ENCODE assay signal across 13 cellular contexts in the genomic region with DNA sequence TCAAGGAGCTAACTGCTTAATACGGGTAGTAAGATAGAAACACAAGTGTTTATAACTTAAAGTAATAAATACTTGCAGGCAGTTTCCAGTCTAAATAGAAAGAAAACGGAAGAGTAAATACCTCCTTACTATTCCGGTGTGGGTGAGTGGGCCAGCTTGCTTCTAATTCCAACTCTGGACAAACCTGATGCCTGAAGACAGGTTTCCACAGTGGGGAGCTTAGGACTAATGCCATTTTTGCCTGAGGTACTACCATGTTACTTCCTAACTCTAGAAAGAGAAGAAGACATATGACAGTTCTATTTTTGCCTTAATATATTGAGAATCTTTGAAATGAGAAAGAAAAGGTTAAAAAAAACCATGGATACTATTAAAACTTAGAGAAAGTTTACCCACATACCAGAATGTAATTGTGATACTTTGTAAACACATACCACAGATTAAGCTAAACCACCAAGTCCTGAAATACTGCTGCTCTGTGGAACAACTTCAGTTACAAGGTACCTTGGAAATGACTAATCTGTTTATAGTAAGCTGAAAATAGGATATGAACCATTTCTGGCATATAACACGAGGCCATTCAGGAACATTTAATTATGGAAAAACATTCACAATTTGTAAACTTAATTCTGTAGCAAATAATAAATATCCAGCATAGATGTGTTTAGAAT.
DNase-seq lines count a peak whose midpoint lies in the region; ATAC-seq and TF ChIP-seq lines count a peak whose summit lies in the region.
"Had no signal": no experiment of that assay in that cellular context is flagged by ENCODE, and none has a peak within 500 bp of the region (broad histone marks: within the 10 kb centered on the region; RNA-seq: fewer than 3 reads in every experiment).

No MANE protein-coding gene starts in this region.

- H3K4me1 ChIP-seq in ascending aorta, result peaks cover 0 to 11% of the 10 kb centered on the region in 2 donors

- ATAC-seq in stimulated activated effector memory CD8-positive, alpha-beta T cell treated with anti-CD3 and anti-CD28 coated beads, Interleukin-12 subunit alpha, Interleukin-12 subunit beta, amount 100 ng/mL, for 72 hours, result peak; percentile 51
- ATAC-seq: K562; natural killer cell treated with Interleukin-12 subunit alpha and Interleukin-12 subunit beta and Interleukin-15 and Interleukin-18, amount 100 ng/mL, for 72 hours had no signal

- no peak for TF ChIP-seq CTCF in ascending aorta (IDR thresholded peaks at IDR 0.05)
- no peak for TF ChIP-seq CTCF in foreskin fibroblast (IDR thresholded peaks at IDR 0.05; ENCODE audit: low read depth, low read length)

- H3K4me3 Mint-ChIP-seq in stimulated activated effector memory CD8-positive, alpha-beta T cell treated with anti-CD3 and anti-CD28 coated beads, Interleukin-12 subunit alpha, Interleukin-12 subunit beta, amount 100 ng/mL, for 72 hours, result no peak overlapping the region
- H3K4me3 Mint-ChIP-seq: brain; natural killer cell treated with Interleukin-12 subunit alpha and Interleukin-12 subunit beta and Interleukin-15 and Interleukin-18, amount 100 ng/mL, for 72 hours had no signal

- intact Hi-C loops in ascending aorta (cut with DNase I), result loop anchor here (5.0 kb wide), 1 partner anchor 225 kb away; a partner anchor contains a TSS

- H3K36me3 ChIP-seq in ascending aorta, result peaks cover 62 to 64% of the 10 kb centered on the region in 2 donors

- no peaks in the 10 kb centered on the region for H3K9me3 ChIP-seq in ascending aorta

- DNase-seq in G401 (ENCODE audit: low spot score) (peak; percentile 41), ascending aorta (ENCODE audit: low spot score in 2 of 2) (no peak), foreskin fibroblast (peak; percentile 46 to 48), KG1 (lab: John Stamatoyannopoulos, UW) (no peak), KBM-7 (no peak), DMS53 treated with DMSO at 0.1 percent for 48 hours (lab: John Stamatoyannopoulos, UW; ENCODE audit: unreplicated experiment) (no peak)
- no peak for DNase-seq in stimulated activated effector memory CD8-positive, alpha-beta T cell treated with anti-CD3 and anti-CD28 coated beads, Interleukin-12 subunit alpha, Interleukin-12 subunit beta, amount 100 ng/mL, for 72 hours (ENCODE audit: low spot score in 2 of 2)
- DNase-seq in stimulated activated CD4-positive, alpha-beta T cell treated with anti-CD3 and anti-CD28 coated beads, Interleukin-15, amount 100 ng/mL, for 24 hours, result no peak
- DNase-seq: NCI-H2029 treated with DMSO at 0.1 percent for 48 hours had no signal

- no peaks in the 10 kb centered on the region for H3K27me3 ChIP-seq in ascending aorta

- H3K27ac Mint-ChIP-seq in stimulated activated effector memory CD8-positive, alpha-beta T cell treated with anti-CD3 and anti-CD28 coated beads, Interleukin-12 subunit alpha, Interleukin-12 subunit beta, amount 100 ng/mL, for 72 hours, result peak overlapping the region; percentile 6
- H3K27ac Mint-ChIP-seq: natural killer cell treated with Interleukin-12 subunit alpha and Interleukin-12 subunit beta and Interleukin-15 and Interleukin-18, amount 100 ng/mL, for 72 hours had no signal

- no peaks in the 10 kb centered on the region for H3K9me3 Mint-ChIP-seq in stimulated activated effector memory CD8-positive, alpha-beta T cell treated with anti-CD3 and anti-CD28 coated beads, Interleukin-12 subunit alpha, Interleukin-12 subunit beta, amount 100 ng/mL, for 72 hours
- H3K9me3 Mint-ChIP-seq: brain; natural killer cell treated with Interleukin-12 subunit alpha and Interleukin-12 subunit beta and Interleukin-15 and Interleukin-18, amount 100 ng/mL, for 72 hours had no signal

- H3K36me3 Mint-ChIP-seq in stimulated activated effector memory CD8-positive, alpha-beta T cell treated with anti-CD3 and anti-CD28 coated beads, Interleukin-12 subunit alpha, Interleukin-12 subunit beta, amount 100 ng/mL, for 72 hours, result peaks cover 95% of the 10 kb centered on the region

- peak overlapping the region; percentile 64 to 83 for H3K27ac ChIP-seq in ascending aorta
- H3K27ac ChIP-seq: VCaP had no signal

- H3K4me3 ChIP-seq in ascending aorta, result no peak overlapping the region
- no peak overlapping the region for H3K4me3 ChIP-seq in foreskin fibroblast (ENCODE audit: low read depth in 1 of 2, low read length in 2 of 2)
- H3K4me3 ChIP-seq: K562 had no signal

- H3K4me1 Mint-ChIP-seq in stimulated activated effector memory CD8-positive, alpha-beta T cell treated with anti-CD3 and anti-CD28 coated beads, Interleukin-12 subunit alpha, Interleukin-12 subunit beta, amount 100 ng/mL, for 72 hours, result peaks cover 10% of the 10 kb centered on the region
- H3K4me1 Mint-ChIP-seq: brain had no signal

- in situ Hi-C loops in G401 (cut with HindIII; ENCODE audit: low sequenced_read_pairs) (no loop called here), KBM-7 (cut with MboI; ENCODE audit: low pct_unique_long_range_greater_than_20kb, low sequenced_read_pairs) (no loop called here)

Comparison
In these comparisons a context has a peak if more than half of its experiments do, and no peak if none do; other contexts are left out.
1. DNase-seq: peak in G401 (single experiment) and foreskin fibroblast (2 of 2); none in ascending aorta (0 of 2), stimulated activated effector memory CD8-positive, alpha-beta T cell treated with anti-CD3 and anti-CD28 coated beads, Interleukin-12 subunit alpha, Interleukin-12 subunit beta, amount 100 ng/mL, for 72 hours (0 of 2), stimulated activated CD4-positive, alpha-beta T cell treated with anti-CD3 and anti-CD28 coated beads, Interleukin-15, amount 100 ng/mL, for 24 hours (single experiment), KG1 (single experiment), KBM-7 (single experiment) and DMS53 treated with DMSO at 0.1 percent for 48 hours (single experiment).